23 cellular contexts compared by ENCODE assay signal in genomic region chr20:39855799-39856198, GRCh38.
A peak's percentile ranks its signal among the peaks of the same experiment; 100 is the strongest.
DNase-seq lines count a peak whose midpoint lies in the region; TF ChIP-seq lines count a peak whose summit lies in the region.
"Had no signal": no experiment of that assay in that cellular context is flagged by ENCODE, and none has a peak within 500 bp of the region (broad histone marks: within the 10 kb centered on the region; RNA-seq: fewer than 3 reads in every experiment).

No MANE protein-coding gene starts in this region.

- no peak for TF ChIP-seq CTCF in fibroblast of the aortic adventitia (IDR thresholded peaks at IDR 0.05; ENCODE audit: insufficient read depth, low read length)
- no peak for TF ChIP-seq CTCF in retinal pigment epithelial cell (conservative IDR thresholded peaks at IDR 0.05; ENCODE audit: low read depth, low read length)

- no peaks in the 10 kb centered on the region for H3K27me3 Mint-ChIP-seq in activated T-cell treated with anti-CD3 and anti-CD28 coated beads, Interleukin-2, amount 50 U/mL, for 24 hours
- H3K27me3 Mint-ChIP-seq: activated CD4-positive, alpha-beta T cell treated with anti-CD3 and anti-CD28 coated beads, Interleukin-2, amount 10 ng/mL, durations not matched to agents 24 days and 14 days had no signal

- no peaks in the 10 kb centered on the region for H3K4me1 Mint-ChIP-seq in activated T-cell treated with anti-CD3 and anti-CD28 coated beads, Interleukin-2, amount 50 U/mL, for 24 hours (ENCODE audit: low read depth)
- H3K4me1 Mint-ChIP-seq: activated CD4-positive, alpha-beta T cell treated with anti-CD3 and anti-CD28 coated beads, Interleukin-2, amount 10 ng/mL, durations not matched to agents 24 days and 14 days; CD14-positive monocyte; naive B cell had no signal

- H3K4me3 Mint-ChIP-seq in activated T-cell treated with anti-CD3 and anti-CD28 coated beads, Interleukin-2, amount 50 U/mL, for 24 hours, result no peak overlapping the region
- H3K4me3 Mint-ChIP-seq: activated CD4-positive, alpha-beta T cell treated with anti-CD3 and anti-CD28 coated beads, Interleukin-2, amount 10 ng/mL, durations not matched to agents 24 days and 14 days; CD14-positive monocyte; memory B cell; naive B cell had no signal

- no peaks in the 10 kb centered on the region for H3K36me3 Mint-ChIP-seq in activated T-cell treated with anti-CD3 and anti-CD28 coated beads, Interleukin-2, amount 50 U/mL, for 24 hours (ENCODE audit: low read depth)
- H3K36me3 Mint-ChIP-seq: CD14-positive monocyte had no signal

- H3K4me3 ChIP-seq in fibroblast of the aortic adventitia (ENCODE audit: low read depth, low read length), result no peak overlapping the region
- no peak overlapping the region for H3K4me3 ChIP-seq in retinal pigment epithelial cell (ENCODE audit: low read length)
- H3K4me3 ChIP-seq: heart right ventricle, uterus had no signal

- DNase-seq in ELR (ENCODE audit: low read depth), result peak; percentile 81
- DNase-seq in RPMI7951 (ENCODE audit: low read depth), result peak; percentile 94
- peak; percentile 51 for DNase-seq in fibroblast of the aortic adventitia (ENCODE audit: low read depth)
- peak; percentile 17 for DNase-seq in retinal pigment epithelial cell (ENCODE audit: low read depth)
- no peak for DNase-seq in foreskin melanocyte
- no peak for DNase-seq in stimulated activated CD4-positive, alpha-beta T cell treated with anti-CD3 and anti-CD28 coated beads, Interleukin-4, amount 100 ng/mL, for 1 hour
- no peak for DNase-seq in activated T-cell treated with anti-CD3 and anti-CD28 coated beads, Interleukin-2, amount 50 U/mL, for 24 hours
- DNase-seq: activated CD4-positive, alpha-beta T cell treated with anti-CD3 and anti-CD28 coated beads, Interleukin-2, amount 10 ng/mL, durations not matched to agents 24 days and 14 days; activated naive CD4-positive, alpha-beta T cell; activated T-cell treated with anti-CD3 and anti-CD28 coated beads, Interleukin-2, amount 50 U/mL, for 48 hours; cortex of kidney; heart right ventricle; left colon; naive B cell; NCI-H1092; NCI-H2029; NCI-H2227 treated with DMSO at 0.1 percent for 48 hours; nucleus accumbens; stimulated activated CD4-positive, alpha-beta T cell treated with anti-CD3 and anti-CD28 coated beads, Interleukin-4, amount 100 ng/mL, for 4 hours; stimulated activated naive CD4-positive, alpha-beta T cell; uterus had no signal

- H3K27ac Mint-ChIP-seq in activated T-cell treated with anti-CD3 and anti-CD28 coated beads, Interleukin-2, amount 50 U/mL, for 24 hours, result no peak overlapping the region
- H3K27ac Mint-ChIP-seq: activated CD4-positive, alpha-beta T cell treated with anti-CD3 and anti-CD28 coated beads, Interleukin-2, amount 10 ng/mL, durations not matched to agents 24 days and 14 days; CD14-positive monocyte; memory B cell; naive B cell had no signal

- H3K9me3 Mint-ChIP-seq in activated T-cell treated with anti-CD3 and anti-CD28 coated beads, Interleukin-2, amount 50 U/mL, for 24 hours, result no peaks in the 10 kb centered on the region
- H3K9me3 Mint-ChIP-seq: activated CD4-positive, alpha-beta T cell treated with anti-CD3 and anti-CD28 coated beads, Interleukin-2, amount 10 ng/mL, durations not matched to agents 24 days and 14 days; memory B cell had no signal

Comparison
In these comparisons a context has a peak if more than half of its experiments do, and no peak if none do; other contexts are left out.
1. DNase-seq: peak in ELR (single experiment), RPMI7951 (single experiment), fibroblast of the aortic adventitia (single experiment) and retinal pigment epithelial cell (single experiment); none in foreskin melanocyte (single experiment), stimulated activated CD4-positive, alpha-beta T cell treated with anti-CD3 and anti-CD28 coated beads, Interleukin-4, amount 100 ng/mL, for 1 hour (single experiment) and activated T-cell treated with anti-CD3 and anti-CD28 coated beads, Interleukin-2, amount 50 U/mL, for 24 hours (single experiment).